In genomic region chr1:109438798-109439297, GRCh38 we compare ENCODE assay signal across 1 cellular context.
TF ChIP-seq lines count a peak whose summit lies in the region.

No MANE protein-coding gene starts in this region.

TF ChIP-seq in PFSK-1, 5 proteins besides CTCF, POLR2A, EP300 and RAD21 (continued from another document):
- no peak for TF ChIP-seq REST (IDR thresholded peaks at IDR 0.05; ENCODE audit: insufficient read depth in 1 of 2, low read depth in 2 of 2, low read length in 2 of 2)
- TF ChIP-seq FOXP2 (optimal IDR thresholded peaks at IDR 0.05; ENCODE audit: borderline replicate concordance, extremely low read depth, extremely low read length, insufficient read depth) = no peak
- no peak for TF ChIP-seq POLR2AphosphoS5 (IDR thresholded peaks at IDR 0.05; ENCODE audit: low read depth, low read length)
- no peak for TF ChIP-seq SIN3A (IDR thresholded peaks at IDR 0.05; ENCODE audit: borderline replicate concordance, insufficient read depth, low read length)
